ENCODE assay signal across 18 cellular contexts in the genomic region with DNA sequence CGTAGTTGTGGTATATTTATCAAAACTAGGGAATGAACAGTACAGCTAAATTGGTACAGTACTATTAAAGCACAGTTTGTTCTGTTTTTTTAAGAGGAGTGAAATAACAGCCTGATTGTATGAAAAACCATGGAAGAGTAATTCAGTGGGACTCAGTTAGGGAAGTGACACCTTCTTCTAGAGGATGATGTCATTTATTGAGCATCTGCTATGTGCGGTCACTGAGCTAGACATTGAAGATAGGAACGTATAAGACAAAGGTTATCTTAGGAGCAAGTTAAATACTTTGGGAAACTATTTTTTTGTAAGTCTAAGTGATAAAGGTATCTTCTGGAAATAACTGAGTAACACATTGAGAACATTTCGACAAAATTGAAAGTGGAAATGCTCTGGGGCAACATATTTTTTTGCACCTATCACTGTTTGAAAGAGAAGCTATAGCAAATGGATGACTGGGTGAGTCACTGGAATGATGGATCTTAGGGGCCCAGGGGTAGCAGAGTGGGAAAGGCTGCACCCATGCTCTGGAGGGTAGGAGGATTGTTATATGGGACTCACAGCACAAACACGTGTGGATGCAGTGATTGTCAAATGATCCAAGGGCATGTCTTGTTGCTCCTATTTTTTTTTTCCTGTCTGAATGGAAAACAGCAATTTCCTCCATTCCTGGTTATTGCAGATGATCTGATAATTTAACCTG. TPM values are rescaled to one million over a fixed set of nuclear protein-coding genes. Genes with fewer than 3 reads are reported as not detected.
DNase-seq lines count a peak whose midpoint lies in the region; ATAC-seq, FAIRE-seq and TF ChIP-seq lines count a peak whose summit lies in the region.
"Had no signal": no experiment of that assay in that cellular context is flagged by ENCODE, and none has a peak within 500 bp of the region (broad histone marks: within the 10 kb centered on the region; RNA-seq: fewer than 3 reads in every experiment).

No MANE protein-coding gene starts in this region.

- peaks cover 83% of the 10 kb centered on the region for H3K36me3 Mint-ChIP-seq in activated naive CD4-positive, alpha-beta T cell treated with anti-CD3 and anti-CD28 coated beads, Interleukin-2, amount 10 ng/mL, durations not matched to agents 7 days and 5 days
- H3K36me3 Mint-ChIP-seq in T-cell, result peaks cover 71% of the 10 kb centered on the region

- no peak for TF ChIP-seq POLR2A in K562 (conservative IDR thresholded peaks at IDR 0.05)

- in situ Hi-C loops in K562 (cut with MboI), result no loop called here

- ATAC-seq in T-cell (replicated peaks in 1 of 4) (no peak), K562 (no peak), lower lobe of right lung (no peak)

- TF ChIP-seq RAD21 in K562 (CRISPR knock-in tag; conservative IDR thresholded peaks at IDR 0.05 in 1 of 2, IDR thresholded peaks at IDR 0.05 in 1 of 2), result no peak

- H3K9me3 ChIP-seq in K562 (replicated peaks; ENCODE audit: control insufficient read depth, insufficient read depth, low read depth, low read length), result no peaks in the 10 kb centered on the region
- no peaks in the 10 kb centered on the region for H3K9me3 ChIP-seq in lower lobe of right lung
- no peaks in the 10 kb centered on the region for H3K9me3 ChIP-seq in SJCRH30 (replicated peaks)
- H3K9me3 ChIP-seq: ascending aorta, vagina had no signal

- H3K4me3 ChIP-seq in K562, result no peak overlapping the region
- H3K4me3 ChIP-seq in lower lobe of right lung, result no peak overlapping the region
- no peak overlapping the region for H3K4me3 ChIP-seq in SJCRH30
- H3K4me3 ChIP-seq: ascending aorta, hepatocyte, vagina had no signal

- intact Hi-C loops in K562 (cut with micrococcal nuclease) (no loop called here), lower lobe of right lung (cut with DNase I) (no loop called here)

- no peak overlapping the region for H3K27ac ChIP-seq in K562 (ENCODE audit: extremely low read depth, low read depth, low read length)
- no peak overlapping the region for H3K27ac ChIP-seq in lower lobe of right lung
- H3K27ac ChIP-seq in SJCRH30, result no peak overlapping the region
- H3K27ac ChIP-seq: ascending aorta, hepatocyte, vagina had no signal

- H3K4me1 ChIP-seq in K562 (replicated peaks in 1 of 2; ENCODE audit: control insufficient read depth in 2 of 2, insufficient read depth in 2 of 2, low read length in 2 of 2), result peaks cover 17 to 52% of the 10 kb centered on the region in 2 experiments
- H3K4me1 ChIP-seq in lower lobe of right lung, result peaks cover 31% of the 10 kb centered on the region
- 0 out of 2 replicates have a peak, but pooled peaks cover 3% of the 10 kb centered on the region for H3K4me1 ChIP-seq in SJCRH30
- H3K4me1 ChIP-seq: ascending aorta had no signal

- H3K79me2 ChIP-seq in K562 (ENCODE audit: control insufficient read depth, insufficient read depth, low read length), result peaks cover 31% of the 10 kb centered on the region; the same call in 1 of the 3 replicates
- H3K79me2 ChIP-seq: hepatocyte had no signal

- TF ChIP-seq CTCF in K562 (IDR thresholded peaks at IDR 0.05 in 2 of 3, conservative IDR thresholded peaks at IDR 0.05 in 1 of 3; ENCODE audit: insufficient read depth in 2 of 3, low read depth in 1 of 3, low read length in 3 of 3) (no peak), lower lobe of right lung (IDR thresholded peaks at IDR 0.05) (no peak)

- DNase-seq in activated naive CD4-positive, alpha-beta T cell treated with anti-CD3 and anti-CD28 coated beads, Interleukin-2, amount 10 ng/mL, durations not matched to agents 7 days and 5 days, result no peak
- no peak for DNase-seq in activated naive CD4-positive, alpha-beta T cell (lab: John Stamatoyannopoulos, UW)
- DNase-seq in T-cell (no peak), K562 (ENCODE audit: extremely low read depth in 1 of 4, low spot score in 3 of 4) (no peak), superior temporal gyrus (ENCODE audit: extremely low spot score) (peak; percentile 12), NCI-H146 (lab: John Stamatoyannopoulos, UW) (no peak), lower lobe of right lung (no peak), SJCRH30 (no peak)
- DNase-seq: endodermal cell; GDM1; kidney; NCI-H187; NCI-H446 treated with DMSO at 0.1 percent for 48 hours; retina; stimulated activated CD4-positive, alpha-beta T cell treated with anti-CD3 and anti-CD28 coated beads, Interleukin-15, amount 100 ng/mL, for 24 hours had no signal

- H3K9me3 Mint-ChIP-seq in activated naive CD4-positive, alpha-beta T cell treated with anti-CD3 and anti-CD28 coated beads, Interleukin-2, amount 10 ng/mL, durations not matched to agents 7 days and 5 days, result no peaks in the 10 kb centered on the region
- H3K9me3 Mint-ChIP-seq in T-cell, result no peaks in the 10 kb centered on the region
- H3K9me3 Mint-ChIP-seq: endodermal cell had no signal

- peak overlapping the region; percentile 9 for H3K4me3 Mint-ChIP-seq in activated naive CD4-positive, alpha-beta T cell treated with anti-CD3 and anti-CD28 coated beads, Interleukin-2, amount 10 ng/mL, durations not matched to agents 7 days and 5 days
- H3K4me3 Mint-ChIP-seq in T-cell, result peak overlapping the region; percentile 41 to 88 (median 57)
- H3K4me3 Mint-ChIP-seq: endodermal cell had no signal

- H3K4me1 Mint-ChIP-seq in activated naive CD4-positive, alpha-beta T cell treated with anti-CD3 and anti-CD28 coated beads, Interleukin-2, amount 10 ng/mL, durations not matched to agents 7 days and 5 days, result peaks cover 91% of the 10 kb centered on the region
- H3K4me1 Mint-ChIP-seq in T-cell, result peaks cover 91 to 92% (median 91%) of the 10 kb centered on the region in 3 donors
- H3K4me1 Mint-ChIP-seq: endodermal cell had no signal

- no peak overlapping the region for H2AFZ ChIP-seq in K562 (ENCODE audit: low read depth, low read length)
- H2AFZ ChIP-seq: hepatocyte had no signal

- H3K36me3 ChIP-seq in K562 (ENCODE audit: control insufficient read depth, insufficient read depth, low read length) (peaks cover 74% of the 10 kb centered on the region), lower lobe of right lung (peaks cover 15% of the 10 kb centered on the region), SJCRH30 (peaks cover 4% of the 10 kb centered on the region; the same call in 1 of the 2 replicates)

- H3K27me3 ChIP-seq in K562 (ENCODE audit: control insufficient read depth in 2 of 2, insufficient read depth in 2 of 2, low read length in 2 of 2) (no peaks in the 10 kb centered on the region), lower lobe of right lung (ENCODE audit: low read depth) (no peaks in the 10 kb centered on the region), SJCRH30 (no peaks in the 10 kb centered on the region)
- H3K27me3 ChIP-seq: ascending aorta, hepatocyte, vagina had no signal

- no peak for TF ChIP-seq EP300 in K562 (IDR thresholded peaks at IDR 0.05; ENCODE audit: low read length)

- peaks cover 4% of the 10 kb centered on the region for H3K9me1 ChIP-seq in K562 (ENCODE audit: control insufficient read depth, insufficient read depth, low read length)

- no peaks in the 10 kb centered on the region for H3K27me3 Mint-ChIP-seq in activated naive CD4-positive, alpha-beta T cell treated with anti-CD3 and anti-CD28 coated beads, Interleukin-2, amount 10 ng/mL, durations not matched to agents 7 days and 5 days
- H3K27me3 Mint-ChIP-seq in T-cell, result no peaks in the 10 kb centered on the region

- CTCF ChIA-PET in activated naive CD4-positive, alpha-beta T cell treated with anti-CD3 and anti-CD28 coated beads, Interleukin-2, amount 10 ng/mL, durations not matched to agents 7 days and 5 days (lab: Charles Lee), result interaction anchor here (2.7 to 4.2 kb wide), 2 partner anchors 11 to 16 kb away, joined by 16 to 23 read pairs; no protein-coding TSS in a partner anchor
- CTCF ChIA-PET in T-cell (lab: Charles Lee) (interaction anchor here in 1 of 2 donors (0.7 to 3.7 kb wide), 4 partner anchors 13 to 40 kb away, joined by 3 to 19 read pairs (median 8); no protein-coding TSS in a partner anchor), K562 (lab: Yijun Ruan, JAX; ENCODE audit: low intra/inter-chr PET ratio) (no interaction called here)

- POLR2A ChIA-PET in T-cell (lab: Charles Lee), result interaction anchor here (0.7 to 1.5 kb wide), 5 partner anchors 12 to 44 kb away, joined by 3 read pairs; no protein-coding TSS in a partner anchor
- POLR2A ChIA-PET in K562 (lab: Yijun Ruan, JAX), result no interaction called here

- H4K20me1 ChIP-seq in K562 (replicated peaks; ENCODE audit: control insufficient read depth, insufficient read depth, low read length), result peaks cover 15% of the 10 kb centered on the region

- H3K4me2 ChIP-seq in K562 (ENCODE audit: insufficient read depth, low read length), result no peak overlapping the region
- H3K4me2 ChIP-seq: hepatocyte had no signal

- BruUV-seq in K562 (replicated peaks; lab: Mats Ljungman, UMichigan), result no TSS peak

- H3K27ac Mint-ChIP-seq in activated naive CD4-positive, alpha-beta T cell treated with anti-CD3 and anti-CD28 coated beads, Interleukin-2, amount 10 ng/mL, durations not matched to agents 7 days and 5 days, result peak overlapping the region; percentile 70
- H3K27ac Mint-ChIP-seq in T-cell, result peak overlapping the region; percentile 94
- H3K27ac Mint-ChIP-seq: endodermal cell had no signal

- H3K9ac ChIP-seq in K562 (ENCODE audit: insufficient read depth in 1 of 2, low read depth in 2 of 2, low read length in 2 of 2), result no peak overlapping the region

- no peak for FAIRE-seq in K562 (lab: Jason Lieb, UNC)
- FAIRE-seq: kidney had no signal

- 50% methylated on average over 5 of the region's 5 CpGs for WGBS in K562 (ENCODE audit: insufficient coverage, low coverage, missing lambda C conversion rate)

RNA-seq across cellular contexts. Expression of gene OXNAD1, which starts 43.0 kb away (rescaled TPM):
- total RNA-seq in T-cell (100 to 1,000 TPM in 3 of 5 donors, 10 to 100 TPM in 2; 78.5 to 218 (median 101) TPM), K562 (2014; rRNA removed) (41.2 and 41.6 TPM in 2 replicates), K562 (2014; rRNA removed; fragmentation: Illumina TruSeq; extraction: Trizol) (43.6 and 49.4 TPM in 2 replicates), K562 (2015; rRNA removed; fragmentation: Illumina TruSeq; extraction: Trizol) (37.7 and 41.1 TPM in 2 replicates), K562 (2021) (38.9 and 40.9 TPM in 2 replicates), lower lobe of right lung (13.1 TPM)
- 95.1 and 114 TPM in 2 replicates for total RNA-seq in K562 (2011; cell fraction: chromatin; rRNA removed; ENCODE audit: low replicate concordance)
- total RNA-seq in K562 (2011; cell fraction: nucleolus; rRNA removed), result 55.7 and 63.8 TPM in 2 replicates
- total RNA-seq in K562 (2011; cell fraction: nucleoplasm; rRNA removed), result 70.1 and 91.8 TPM in 2 replicates
- polyA plus RNA-seq in K562 (2011; rRNA removed) (35.5 and 44.4 TPM in 2 replicates), K562 (2014; fragmentation: Illumina TruSeq; extraction: Trizol) (42.9 and 44.1 TPM in 2 replicates), K562 (2014; fragmentation: Nextera tagmentation; extraction: Ambion mirVana) (10 to 100 TPM; 12.8 to 14.5 TPM), K562 (2014; rRNA removed) (33.0 and 38.2 TPM in 2 replicates)
- polyA plus RNA-seq in K562 (2011; cell fraction: cytosol; rRNA removed), result 19.0 and 27.9 TPM in 2 replicates
- 38.4 and 44.0 TPM in 2 replicates for polyA plus RNA-seq in K562 (2011; cell fraction: nucleus; rRNA removed)
- polyA plus RNA-seq in K562 (2012), result 25.3 and 33.7 TPM in 2 replicates
- 63.7 and 64.9 TPM in 2 replicates for polyA minus RNA-seq in K562 (2011; rRNA and poly(A)+ RNA removed)
- 19.3 and 23.3 TPM in 2 replicates for polyA minus RNA-seq in K562 (2011; cell fraction: cytosol; rRNA and poly(A)+ RNA removed)
- polyA minus RNA-seq in K562 (2011; cell fraction: nucleus; rRNA and poly(A)+ RNA removed), result 54.3 and 94.4 TPM in 2 replicates
- 14.7 and 18.1 TPM in 2 replicates for total RNA-seq in SJCRH30 (2014; rRNA removed; shearing (Covaris generic))

RNA-seq across cellular contexts. Expression of gene DPH3, which starts 43.2 kb away (rescaled TPM):
- 10 to 100 TPM; 13.1 to 19.0 (median 14.4) TPM for total RNA-seq in T-cell
- 3.7 and 8.1 TPM in 2 replicates for total RNA-seq in K562 (2011; cell fraction: chromatin; rRNA removed; ENCODE audit: low replicate concordance)
- total RNA-seq in K562 (2011; cell fraction: nucleolus; rRNA removed), result 3.0 and 3.2 TPM in 2 replicates
- 6.1 and 11.6 TPM in 2 replicates for total RNA-seq in K562 (2011; cell fraction: nucleoplasm; rRNA removed)
- total RNA-seq in K562 (2014; rRNA removed), result 15.9 and 16.0 TPM in 2 replicates
- 32.8 and 34.2 TPM in 2 replicates for total RNA-seq in K562 (2014; rRNA removed; fragmentation: Illumina TruSeq; extraction: Trizol)
- 26.9 and 30.3 TPM in 2 replicates for total RNA-seq in K562 (2015; rRNA removed; fragmentation: Illumina TruSeq; extraction: Trizol)
- 44.0 and 46.0 TPM in 2 replicates for total RNA-seq in K562 (2021)
- 48.3 and 62.7 TPM in 2 replicates for polyA plus RNA-seq in K562 (2011; rRNA removed)
- 8.6 and 12.8 TPM in 2 replicates for polyA plus RNA-seq in K562 (2011; cell fraction: cytosol; rRNA removed)
- 5.3 and 11.8 TPM in 2 replicates for polyA plus RNA-seq in K562 (2011; cell fraction: nucleus; rRNA removed)
- polyA plus RNA-seq in K562 (2012), result 26.1 and 35.0 TPM in 2 replicates
- 36.6 and 38.7 TPM in 2 replicates for polyA plus RNA-seq in K562 (2014; fragmentation: Illumina TruSeq; extraction: Trizol)
- 100 to 1,000 TPM; 131 TPM for polyA plus RNA-seq in K562 (2014; fragmentation: Nextera tagmentation; extraction: Ambion mirVana)
- 27.2 and 28.3 TPM in 2 replicates for polyA plus RNA-seq in K562 (2014; rRNA removed)
- 24.8 and 26.0 TPM in 2 replicates for polyA minus RNA-seq in K562 (2011; rRNA and poly(A)+ RNA removed)
- 11.1 and 12.0 TPM in 2 replicates for polyA minus RNA-seq in K562 (2011; cell fraction: cytosol; rRNA and poly(A)+ RNA removed)
- 5.1 and 9.1 TPM in 2 replicates for polyA minus RNA-seq in K562 (2011; cell fraction: nucleus; rRNA and poly(A)+ RNA removed)
- 29.0 TPM for total RNA-seq in lower lobe of right lung
- total RNA-seq in SJCRH30 (2014; rRNA removed; shearing (Covaris generic)), result 22.4 and 24.1 TPM in 2 replicates
